Comparison of ENCODE assay signal across 8 cellular contexts in the genomic region with DNA sequence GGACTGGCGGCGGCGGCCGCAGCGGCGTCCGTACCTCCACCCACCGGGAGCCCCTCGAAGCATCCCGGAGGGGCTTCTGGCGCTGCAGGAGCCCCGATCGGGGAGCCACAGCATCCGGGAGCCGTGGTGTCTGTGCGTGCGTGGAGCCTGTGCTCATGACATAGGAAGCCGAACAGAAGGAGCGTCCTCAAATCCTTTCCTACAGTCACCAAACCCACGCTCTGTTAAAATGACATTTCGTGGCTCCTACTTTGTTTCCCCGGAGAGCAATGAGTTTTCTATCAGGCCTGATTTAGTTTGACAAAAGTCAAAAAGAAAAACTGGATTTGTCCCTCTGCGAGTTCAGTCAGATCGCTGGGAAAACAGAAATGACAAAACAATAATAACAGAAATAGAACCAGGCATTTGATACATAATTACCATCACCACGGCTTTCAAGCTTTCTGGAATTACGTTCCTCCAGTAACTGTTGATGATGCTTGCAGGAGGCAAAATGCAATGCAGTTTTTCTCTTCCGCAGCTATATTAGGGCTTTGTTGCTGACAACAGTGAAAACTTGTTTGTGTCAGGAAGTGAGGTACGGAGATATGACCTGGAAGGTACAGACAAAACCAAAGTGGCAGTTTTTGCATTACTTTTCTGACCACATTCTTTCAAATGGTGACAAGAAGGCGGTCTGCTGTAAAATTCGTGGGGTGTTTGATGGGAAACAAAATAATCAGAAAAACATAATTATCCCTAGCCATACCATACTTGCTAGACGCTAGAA.
DNase-seq lines count a peak whose midpoint lies in the region; ATAC-seq and TF ChIP-seq lines count a peak whose summit lies in the region.

No MANE protein-coding gene starts in this region.

- H3K27me3 Mint-ChIP-seq in Calu3 (ENCODE audit: unreplicated experiment) (no peaks in the 10 kb centered on the region), HFFc6 (ENCODE audit: insufficient read depth) (peaks cover 11% of the 10 kb centered on the region)
- H3K27me3 Mint-ChIP-seq in activated CD8-positive, alpha-beta memory T cell treated with anti-CD3 and anti-CD28 coated beads, Interleukin-2, amount 10 ng/mL, durations not matched to agents 7 days and 5 days, result peaks cover 3% of the 10 kb centered on the region

- DNase-seq in Calu3 (no peak), HFFc6 (peak; percentile 29), germinal center (ENCODE audit: low spot score) (peak; percentile 53), prostate gland (ENCODE audit: low spot score) (no peak), mesenteric fat pad (ENCODE audit: low spot score) (no peak)
- peak; percentile 74 for DNase-seq in activated CD8-positive, alpha-beta memory T cell treated with anti-CD3 and anti-CD28 coated beads, Interleukin-2, amount 10 ng/mL, durations not matched to agents 7 days and 5 days

- peak overlapping the region; percentile 99 to 100 for H3K4me3 ChIP-seq in prostate gland

- no TSS peak for BruUV-seq in Calu3 (replicated peaks; lab: Mats Ljungman, UMichigan)

- peak; percentile 15 for ATAC-seq in activated CD8-positive, alpha-beta memory T cell treated with anti-CD3 and anti-CD28 coated beads, Interleukin-2, amount 10 ng/mL, durations not matched to agents 7 days and 5 days
- ATAC-seq in GM21381 (IDR thresholded peaks at IDR 0.05; ENCODE audit: unreplicated experiment) (no peak), HG02870 (IDR thresholded peaks at IDR 0.05; ENCODE audit: unreplicated experiment) (no peak)

- no peaks in the 10 kb centered on the region for H3K27me3 ChIP-seq in prostate gland (replicated peaks; ENCODE audit: insufficient read depth)

- peak overlapping the region; percentile 99 to 100 for H3K27ac ChIP-seq in prostate gland

- H3K9me3 ChIP-seq in prostate gland, result no peaks in the 10 kb centered on the region

- peaks cover 47% of the 10 kb centered on the region for H3K4me1 Mint-ChIP-seq in Calu3 (ENCODE audit: low read depth, unreplicated experiment)
- H3K4me1 Mint-ChIP-seq in HFFc6 (ENCODE audit: low read depth), result peaks cover 68% of the 10 kb centered on the region
- peaks cover 61% of the 10 kb centered on the region for H3K4me1 Mint-ChIP-seq in activated CD8-positive, alpha-beta memory T cell treated with anti-CD3 and anti-CD28 coated beads, Interleukin-2, amount 10 ng/mL, durations not matched to agents 7 days and 5 days

- CTCF ChIA-PET in Calu3 (lab: Charles Lee), result interaction anchor here (1.0 kb wide), 1 partner anchor 126 kb away, joined by 3 read pairs; no protein-coding TSS in a partner anchor
- CTCF ChIA-PET in activated CD8-positive, alpha-beta memory T cell treated with anti-CD3 and anti-CD28 coated beads, Interleukin-2, amount 10 ng/mL, durations not matched to agents 7 days and 5 days (lab: Charles Lee), result interaction anchor here (0.9 to 2.6 kb wide), 15 partner anchors 9 to 251 kb away, joined by 3 to 13 read pairs (median 4); no protein-coding TSS in a partner anchor

- intact Hi-C loops in Calu3 (cut with micrococcal nuclease; ENCODE audit: unreplicated experiment), result loop anchor here (2.0 to 5.0 kb wide), 2 partner anchors 36 to 194 kb away; no protein-coding TSS in a partner anchor
- intact Hi-C loops in prostate gland (cut with DNase I), result loop anchor here (5.0 to 10.0 kb wide), 4 partner anchors 41 to 396 kb away; no protein-coding TSS in a partner anchor

- TF ChIP-seq POLR2A in prostate gland (IDR thresholded peaks at IDR 0.05), result no peak

- TF ChIP-seq CTCF in Calu3 (IDR thresholded peaks at IDR 0.05; ENCODE audit: unreplicated experiment) (no peak), HFFc6 (IDR thresholded peaks at IDR 0.05) (no peak), prostate gland (IDR thresholded peaks at IDR 0.05) (no peak)

- H3K27ac Mint-ChIP-seq in Calu3 (ENCODE audit: unreplicated experiment), result peak overlapping the region; percentile 91
- H3K27ac Mint-ChIP-seq in HFFc6, result peak overlapping the region; percentile 98
- peak overlapping the region; percentile 99 for H3K27ac Mint-ChIP-seq in activated CD8-positive, alpha-beta memory T cell treated with anti-CD3 and anti-CD28 coated beads, Interleukin-2, amount 10 ng/mL, durations not matched to agents 7 days and 5 days

- peaks cover 71% of the 10 kb centered on the region for H3K36me3 Mint-ChIP-seq in Calu3 (ENCODE audit: insufficient read depth, unreplicated experiment)
- peaks cover 41% of the 10 kb centered on the region for H3K36me3 Mint-ChIP-seq in HFFc6 (ENCODE audit: low read depth)
- H3K36me3 Mint-ChIP-seq in activated CD8-positive, alpha-beta memory T cell treated with anti-CD3 and anti-CD28 coated beads, Interleukin-2, amount 10 ng/mL, durations not matched to agents 7 days and 5 days, result peaks cover 28% of the 10 kb centered on the region

- H3K4me1 ChIP-seq in prostate gland (replicated peaks), result no peaks in the 10 kb centered on the region

- WGBS in prostate gland, result 10% methylated on average over 31 of the region's 31 CpGs

- H3K36me3 ChIP-seq in prostate gland, result no peaks in the 10 kb centered on the region

- H3K9me3 Mint-ChIP-seq in Calu3 (ENCODE audit: low read depth, unreplicated experiment) (no peaks in the 10 kb centered on the region), HFFc6 (no peaks in the 10 kb centered on the region)
- no peaks in the 10 kb centered on the region for H3K9me3 Mint-ChIP-seq in activated CD8-positive, alpha-beta memory T cell treated with anti-CD3 and anti-CD28 coated beads, Interleukin-2, amount 10 ng/mL, durations not matched to agents 7 days and 5 days (ENCODE audit: low read depth)

- H3K4me3 Mint-ChIP-seq in Calu3 (ENCODE audit: low read depth, unreplicated experiment) (peak overlapping the region; percentile 100), HFFc6 (peak overlapping the region; percentile 96)
- H3K4me3 Mint-ChIP-seq in activated CD8-positive, alpha-beta memory T cell treated with anti-CD3 and anti-CD28 coated beads, Interleukin-2, amount 10 ng/mL, durations not matched to agents 7 days and 5 days, result peak overlapping the region; percentile 90

Comparison
In these comparisons a context has a peak if more than half of its experiments do, and no peak if none do; other contexts are left out.
1. DNase-seq: peak in HFFc6 (single experiment), activated CD8-positive, alpha-beta memory T cell treated with anti-CD3 and anti-CD28 coated beads, Interleukin-2, amount 10 ng/mL, durations not matched to agents 7 days and 5 days (single experiment) and germinal center (single experiment); none in Calu3 (single experiment), prostate gland (single experiment) and mesenteric fat pad (single experiment).
2. Peak in every context shown above with its lines, with median percentiles within 50 percentile points of each other: H3K27ac Mint-ChIP-seq and H3K4me3 Mint-ChIP-seq.